10 cellular contexts compared by ENCODE assay signal in genomic region chr2:20378891-20379519, GRCh38. TPM values are rescaled to one million over a fixed set of nuclear protein-coding genes. Genes with fewer than 3 reads are reported as not detected.
DNase-seq lines count a peak whose midpoint lies in the region; ATAC-seq and TF ChIP-seq lines count a peak whose summit lies in the region.
"Had no signal": no experiment of that assay in that cellular context is flagged by ENCODE, and none has a peak within 500 bp of the region (broad histone marks: within the 10 kb centered on the region; RNA-seq: fewer than 3 reads in every experiment).

No MANE protein-coding gene starts in this region.

- no peaks in the 10 kb centered on the region for H4K20me1 ChIP-seq in HCT116 (ENCODE audit: insufficient read depth)

- ATAC-seq in HCT116 (peak; percentile 99), GM19455 (IDR thresholded peaks at IDR 0.05; ENCODE audit: unreplicated experiment) (no peak), HG03025 (IDR thresholded peaks at IDR 0.05; ENCODE audit: low FRiP score, unreplicated experiment) (no peak)

- CTCF ChIA-PET in HCT116 (lab: Charles Lee) = interaction anchor here (0.7 to 2.7 kb wide), 13 partner anchors 7 to 272 kb away, joined by 3 to 17 read pairs (median 4); partner anchors contain the start of gene HS1BP3

- no TSS peak for BruUV-seq in HCT116 (replicated peaks; lab: Mats Ljungman, UMichigan)

- H3K27ac ChIP-seq in HCT116 (ENCODE audit: low read depth, low read length) (no peak overlapping the region), esophagus muscularis mucosa (replicated peaks in 1 of 4) (peak overlapping the region; percentile 72 to 80 (median 74))
- H3K27ac ChIP-seq: HL-60, neutrophil had no signal

- H3K9ac ChIP-seq in HCT116 (ENCODE audit: low read length) = no peak overlapping the region

- intact Hi-C loops in HCT116 (cut with micrococcal nuclease) (no loop called here), esophagus muscularis mucosa (cut with DNase I) (no loop called here)

- RAD21 ChIA-PET in HCT116 (lab: Charles Lee; ENCODE audit: low non-redundant PET in 1 of 2, low total read pairs in 2 of 2, uncharacterized antibody in 2 of 2, unreplicated experiment in 2 of 2) = interaction anchor here in 1 of 2 experiments (0.7 kb wide), 1 partner anchor 404 kb away, joined by 3 read pairs; no protein-coding TSS in a partner anchor

- TF ChIP-seq RAD21 in HCT116 (IDR thresholded peaks at IDR 0.05; ENCODE audit: low read depth) = peak; percentile 79

- H3K36me3 ChIP-seq in HCT116 (ENCODE audit: control insufficient read depth in 1 of 2, insufficient read depth in 2 of 2, low read length in 2 of 2) (no peaks in the 10 kb centered on the region), esophagus muscularis mucosa (no peaks in the 10 kb centered on the region)
- H3K36me3 ChIP-seq: neutrophil had no signal

- no peak for TF ChIP-seq EP300 in esophagus muscularis mucosa (IDR thresholded peaks at IDR 0.05)

- 18% methylated on average over 11 of the region's 13 CpGs for WGBS in esophagus muscularis mucosa

- H3K4me3 ChIP-seq in HCT116 (replicated peaks in 1 of 2; ENCODE audit: low read depth in 1 of 2, low read length in 2 of 2) = no peak overlapping the region
- H3K4me3 ChIP-seq in esophagus muscularis mucosa = no peak overlapping the region

- no peak overlapping the region for H3K4me2 ChIP-seq in HCT116 (ENCODE audit: low read length)

- H2AFZ ChIP-seq in HCT116 (ENCODE audit: low read depth, low read length, poor library complexity, severe bottlenecking) = peak overlapping the region; percentile 74

- H3K4me1 ChIP-seq in HCT116 (ENCODE audit: control insufficient read depth in 1 of 2, insufficient read depth in 2 of 2, low read length in 2 of 2) = peaks cover 0 to 4% of the 10 kb centered on the region in 2 experiments; a peak in 1 of 4 replicates
- H3K4me1 ChIP-seq in esophagus muscularis mucosa = peaks cover 13 to 44% (median 42%) of the 10 kb centered on the region in 4 donors

- no peaks in the 10 kb centered on the region for H3K79me2 ChIP-seq in HCT116 (ENCODE audit: insufficient read depth, low read length)

- DNase-seq in AG20443 (ENCODE audit: low spot score) (peak; percentile 94), HCT116 (ENCODE audit: low read depth, low spot score) (peak; percentile 38), RPMI8226 (peak; percentile 67), esophagus muscularis mucosa (ENCODE audit: extremely low spot score) (peak; percentile 94), mucosa of gallbladder (ENCODE audit: low spot score) (peak; percentile 84), activated gamma-delta T cell (lab: John Stamatoyannopoulos, UW) (no peak)

- H3K9me3 ChIP-seq in HCT116 (ENCODE audit: control insufficient read depth in 1 of 2, insufficient read depth in 1 of 2, low read depth in 1 of 2, low read length in 2 of 2) = no peaks in the 10 kb centered on the region
- H3K9me3 ChIP-seq in esophagus muscularis mucosa = no peaks in the 10 kb centered on the region
- H3K9me3 ChIP-seq: neutrophil had no signal

- no peaks in the 10 kb centered on the region for H3K27me3 ChIP-seq in HCT116 (ENCODE audit: insufficient read depth, low read length)
- H3K27me3 ChIP-seq in esophagus muscularis mucosa = no peaks in the 10 kb centered on the region
- H3K27me3 ChIP-seq: neutrophil had no signal

- POLR2A ChIA-PET in HCT116 (lab: Charles Lee) = interaction anchor here (1.2 to 1.8 kb wide), 2 partner anchors 24 to 68 kb away, joined by 3 to 11 read pairs; partner anchors contain the start of gene RHOB

- TF ChIP-seq POLR2A in HCT116 (IDR thresholded peaks at IDR 0.05; ENCODE audit: borderline replicate concordance, extremely low read depth, insufficient read depth, insufficient read length) (no peak), esophagus muscularis mucosa (IDR thresholded peaks at IDR 0.05; ENCODE audit: low read depth) (no peak)

- peak; percentile 65 to 82 (median 78) for TF ChIP-seq CTCF in HCT116 (IDR thresholded peaks at IDR 0.05 in 2 of 3, conservative IDR thresholded peaks at IDR 0.05 in 1 of 3; ENCODE audit: borderline replicate concordance in 1 of 3, insufficient read depth in 1 of 3, low read depth in 2 of 3, low read length in 2 of 3)
- peak; percentile 79 to 90 (median 83) for TF ChIP-seq CTCF in esophagus muscularis mucosa (IDR thresholded peaks at IDR 0.05)

- no peaks in the 10 kb centered on the region for H3K9me2 ChIP-seq in HCT116 (ENCODE audit: insufficient read depth)

TF ChIP-seq in HCT116, 20 proteins besides CTCF, POLR2A, EP300 and RAD21:
- TF ChIP-seq ZFX (IDR thresholded peaks at IDR 0.05) (peak; percentile 36), ZBTB33 (IDR thresholded peaks at IDR 0.05; ENCODE audit: extremely low read depth, insufficient replicate concordance, low read length) (no peak)

RNA-seq across cellular contexts. Expression of gene PUM2, which starts 28.4 kb away (rescaled TPM):
- total RNA-seq in HCT116 (2021; ENCODE audit: unreplicated experiment) = 105 TPM
- polyA plus RNA-seq in HCT116 (2012) = 39.0 and 39.7 TPM in 2 replicates
- total RNA-seq in esophagus muscularis mucosa = 100 to 1,000 TPM in 1 of 4 donors, 10 to 100 TPM in 3; 73.7 to 113 (median 93.1) TPM
- 95.8 TPM for total RNA-seq in mucosa of gallbladder
